Comparison of ENCODE assay signal across 14 cellular contexts in the genomic region with DNA sequence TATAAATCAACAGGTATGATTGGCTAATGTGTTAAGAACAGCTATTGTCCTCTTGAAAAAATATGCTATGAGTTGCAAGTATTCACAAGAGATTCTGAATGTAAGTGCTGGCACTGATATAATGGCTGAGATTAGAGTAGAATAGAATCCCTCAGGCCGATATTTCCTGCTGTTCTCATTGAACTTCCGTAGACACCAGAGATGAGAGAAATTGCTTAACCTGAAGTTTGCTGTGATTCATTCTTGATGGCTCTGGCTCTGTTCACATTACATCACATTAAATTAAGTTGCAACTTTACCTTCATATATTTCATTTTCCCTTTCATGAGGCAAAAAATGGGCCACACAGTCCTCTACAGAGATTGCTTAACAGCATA.
"Had no signal": no experiment of that assay in that cellular context is flagged by ENCODE, and none has a peak within 500 bp of the region (broad histone marks: within the 10 kb centered on the region; RNA-seq: fewer than 3 reads in every experiment).

No MANE protein-coding gene starts in this region.

- H3K4me3 ChIP-seq: lower lobe of right lung, psoas muscle, spleen had no signal

- H3K4me1 ChIP-seq: lower lobe of right lung, psoas muscle, spleen had no signal

- H3K9me3 ChIP-seq: lower lobe of right lung, psoas muscle, spleen had no signal

- H3K27ac ChIP-seq: lower lobe of right lung, psoas muscle, spleen had no signal

- H3K27me3 ChIP-seq: spleen had no signal

- DNase-seq: activated CD4-positive, alpha-beta T cell treated with anti-CD3 and anti-CD28 coated beads for 1 hour; activated CD4-positive, alpha-beta T cell treated with anti-CD3 and anti-CD28 coated beads, Interleukin-2, amount 50 U/mL, for 48 hours; activated CD8-positive, alpha-beta memory T cell treated with anti-CD3 and anti-CD28 coated beads, Interleukin-2, amount 10 ng/mL, durations not matched to agents 7 days and 5 days; activated effector memory CD4-positive, alpha-beta T cell treated with Interleukin-2 at 50 U/mL for 16 hours; activated T-cell treated with anti-CD3 and anti-CD28 coated beads, Interleukin-2, amount 50 U/mL, for 24 hours; amniotic stem cell; hippocampal formation; lower lobe of right lung; psoas muscle; spleen; stimulated activated CD4-positive, alpha-beta T cell treated with anti-CD3 and anti-CD28 coated beads, Interleukin-2, amount 100 ng/mL, for 24 hours; stimulated activated naive B cell treated with anti-CD40 and anti-IgM and Interleukin-4, amounts not matched to agents 10 μg/mL and 1 μg/mL and 100 μg/mL, for 72 hours had no signal

- H3K36me3 ChIP-seq: lower lobe of right lung, spleen had no signal

- ATAC-seq: activated CD8-positive, alpha-beta memory T cell treated with anti-CD3 and anti-CD28 coated beads, Interleukin-2, amount 10 ng/mL, durations not matched to agents 7 days and 5 days; activated naive CD4-positive, alpha-beta T cell treated with anti-CD3 and anti-CD28 coated beads, Interleukin-2, amount 50 U/mL, for 72 hours; lower lobe of right lung; psoas muscle; sciatic nerve; stimulated activated naive B cell treated with anti-CD40 and anti-IgM and Interleukin-4, amounts not matched to agents 10 μg/mL and 1 μg/mL and 100 μg/mL, for 72 hours had no signal
